26 cellular contexts compared by ENCODE assay signal in the genomic region with DNA sequence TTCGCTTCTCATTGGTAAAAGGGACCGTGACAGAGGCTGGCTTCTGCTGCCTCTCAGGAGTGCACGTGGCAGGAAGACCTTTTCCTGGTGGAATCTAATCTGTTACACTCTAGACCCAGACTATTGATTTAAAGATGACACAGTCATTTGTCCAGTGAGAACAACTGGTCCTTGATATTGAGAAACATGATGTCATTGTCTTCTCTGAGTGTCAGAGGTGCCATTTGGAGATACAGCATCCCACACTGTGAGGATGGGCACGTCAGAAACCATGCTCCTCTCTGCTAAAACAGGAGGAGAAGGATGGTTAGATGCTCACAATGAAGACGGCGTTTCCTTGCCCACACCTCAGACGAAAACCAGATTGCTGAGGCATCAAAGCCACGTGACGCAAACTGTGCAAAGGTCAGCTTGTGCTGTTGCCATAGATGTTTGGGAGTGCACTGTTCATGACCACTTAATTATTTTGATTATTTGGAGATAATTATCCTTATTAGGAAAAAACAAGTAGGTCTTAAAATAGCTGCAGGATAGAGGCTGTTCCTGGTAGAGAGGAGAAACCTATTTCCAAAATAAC.
DNase-seq lines count a peak whose midpoint lies in the region; ATAC-seq, FAIRE-seq and TF ChIP-seq lines count a peak whose summit lies in the region.
"Had no signal": no experiment of that assay in that cellular context is flagged by ENCODE, and none has a peak within 500 bp of the region (broad histone marks: within the 10 kb centered on the region; RNA-seq: fewer than 3 reads in every experiment).

No MANE protein-coding gene starts in this region.

- no peak overlapping the region for H4K91ac ChIP-seq in neuronal stem cell (ENCODE audit: low read depth, low read length, poor library complexity)

- no peak overlapping the region for H2BK120ac ChIP-seq in neuronal stem cell (ENCODE audit: low read depth, low read length)

- no peak overlapping the region for H2AK5ac ChIP-seq in neuronal stem cell (ENCODE audit: low read depth, low read length)

- H3K27ac ChIP-seq in BLaER1 treated with 17β-estradiol and CSF1 and Interleukin-3, amounts not matched to agents 10 nM and 100 nM: no peak overlapping the region
- peak overlapping the region; percentile 90 for H3K27ac ChIP-seq in RWPE1
- peak overlapping the region; percentile 93 for H3K27ac ChIP-seq in foreskin keratinocyte
- no peak overlapping the region for H3K27ac ChIP-seq in small intestine (ENCODE audit: low read depth in 1 of 2, low read length in 1 of 2)
- no peak overlapping the region for H3K27ac ChIP-seq in neuronal stem cell (replicated peaks; ENCODE audit: low read length)
- H3K27ac ChIP-seq: SJCRH30 had no signal

- no peak overlapping the region for H3K18ac ChIP-seq in neuronal stem cell (ENCODE audit: low read length)

- WGBS in small intestine, 3 donors: 18 to 62% (median 39%) methylated on average over 9 of the region's 9 CpGs
- no CpG with 5 or more reads among the region's 9 CpGs for WGBS in neuronal stem cell (ENCODE audit: extremely low coverage in 2 of 2, insufficient read length in 2 of 2, insufficient replicate concordance in 1 of 2), 2 donors

- H3K9ac ChIP-seq in BLaER1 treated with 17β-estradiol and CSF1 and Interleukin-3, amounts not matched to agents 10 nM and 100 nM: no peak overlapping the region
- no peak overlapping the region for H3K9ac ChIP-seq in neuronal stem cell (ENCODE audit: low read depth, low read length, poor library complexity)

- H3K4me2 ChIP-seq in BLaER1 treated with 17β-estradiol and CSF1 and Interleukin-3, amounts not matched to agents 10 nM and 100 nM: peak overlapping the region in 8 of 11 experiments; percentile 45 to 79 (median 54); a peak in 15 of 22 replicates
- H3K4me2 ChIP-seq in neuronal stem cell (ENCODE audit: insufficient read depth, low read length, poor library complexity, severe bottlenecking): no peak overlapping the region

- H3K27me3 ChIP-seq in BLaER1 treated with 17β-estradiol and CSF1 and Interleukin-3, amounts not matched to agents 10 nM and 100 nM: no peaks in the 10 kb centered on the region
- H3K27me3 ChIP-seq in foreskin keratinocyte (no peaks in the 10 kb centered on the region), small intestine (ENCODE audit: control insufficient read depth in 2 of 2, insufficient read depth in 2 of 2, low read length in 2 of 2) (no peaks in the 10 kb centered on the region), neuronal stem cell (ENCODE audit: control insufficient read depth in 3 of 3, insufficient read depth in 3 of 3, low read depth in 1 of 3, low read length in 3 of 3) (no peaks in the 10 kb centered on the region)
- H3K27me3 ChIP-seq: MG63, SJCRH30 had no signal

- DNase-seq in RWPE1 (ENCODE audit: low spot score) (no peak), foreskin keratinocyte (no peak), small intestine (peak; percentile 82), HUDEP-2 (lab: John Stamatoyannopoulos, UW; ENCODE audit: unreplicated experiment in 76 of 76) (no peak), neuronal stem cell (ENCODE audit: low spot score) (no peak), HuH-7 (ENCODE audit: low spot score) (no peak)
- no peak for DNase-seq in activated CD4-positive, alpha-beta T cell treated with anti-CD3 and anti-CD28 coated beads for 4 hours
- DNase-seq: C1 segment of cervical spinal cord; Caco-2; CD4-positive, alpha-beta memory T cell; DND-41; KBM-7; MG63; NCI-H1105 treated with DMSO at 0.1 percent for 48 hours; NCI-H146; NCI-H1930; NCI-H2107; NCI-H524; NCI-H748 treated with DMSO at 0.1 percent for 48 hours; SJCRH30 had no signal

- no peak overlapping the region for H2BK15ac ChIP-seq in neuronal stem cell (ENCODE audit: low read length)

- H3K79me1 ChIP-seq in neuronal stem cell (ENCODE audit: low read depth, low read length): no peaks in the 10 kb centered on the region

- POLR2A ChIA-PET in RWPE1 (lab: Yijun Ruan, JAX; ENCODE audit: low non-redundant PET): no interaction called here

- FAIRE-seq in small intestine (lab: Jason Lieb, UNC): no peak
- FAIRE-seq: GM12892, H54, RCC 7860 had no signal

- TF ChIP-seq CTCF in RWPE1 (conservative IDR thresholded peaks at IDR 0.05; ENCODE audit: low read depth): no peak
- no peak for TF ChIP-seq CTCF in foreskin keratinocyte (conservative IDR thresholded peaks at IDR 0.05)

- H3K23ac ChIP-seq in neuronal stem cell (ENCODE audit: low read depth, low read length, poor library complexity): no peak overlapping the region

- H3K36me3 ChIP-seq in BLaER1 treated with 17β-estradiol and CSF1 and Interleukin-3, amounts not matched to agents 10 nM and 100 nM: no peaks in the 10 kb centered on the region
- H3K36me3 ChIP-seq in small intestine (ENCODE audit: control insufficient read depth in 2 of 2, insufficient read depth in 2 of 2, low read length in 2 of 2) (no peaks in the 10 kb centered on the region), neuronal stem cell (replicated peaks in 1 of 2; ENCODE audit: control insufficient read depth in 2 of 2, insufficient read depth in 2 of 2, low read length in 2 of 2) (no peaks in the 10 kb centered on the region)
- H3K36me3 ChIP-seq: MG63, SJCRH30 had no signal

- CTCF ChIA-PET in RWPE1 (lab: Yijun Ruan, JAX): no interaction called here

- no peak overlapping the region for H3K14ac ChIP-seq in neuronal stem cell (ENCODE audit: low read length)

- no peak for ATAC-seq in foreskin keratinocyte
- ATAC-seq: Right ventricle myocardium inferior, SK-N-SH treated with all-trans-retinoic acid at 6 μM for 48 hours had no signal

- H4K8ac ChIP-seq in neuronal stem cell (ENCODE audit: low read depth, low read length): no peak overlapping the region

- no peak overlapping the region for H2BK5ac ChIP-seq in neuronal stem cell (ENCODE audit: low read length)

- H2BK12ac ChIP-seq in neuronal stem cell (ENCODE audit: low read length): no peak overlapping the region

- no peaks in the 10 kb centered on the region for H4K20me1 ChIP-seq in BLaER1 treated with 17β-estradiol and CSF1 and Interleukin-3, amounts not matched to agents 10 nM and 100 nM

- H3K9me3 ChIP-seq in BLaER1 treated with 17β-estradiol and CSF1 and Interleukin-3, amounts not matched to agents 10 nM and 100 nM (replicated peaks in 1 of 11): peaks cover 15 to 25% (median 21%) of the 10 kb centered on the region in 11 experiments; a peak in 21 of 22 replicates
- H3K9me3 ChIP-seq in small intestine (ENCODE audit: control insufficient read depth, low read depth) (no peaks in the 10 kb centered on the region), neuronal stem cell (replicated peaks in 1 of 2; ENCODE audit: control insufficient read depth in 2 of 2, insufficient read depth in 1 of 2, low read depth in 1 of 2, low read length in 2 of 2) (peaks cover 4 to 8% of the 10 kb centered on the region in 2 donors)
- H3K9me3 ChIP-seq: Caco-2, MG63, SJCRH30 had no signal

- no peak overlapping the region for H2AFZ ChIP-seq in neuronal stem cell (ENCODE audit: low read length)

- peaks cover 13 to 63% (median 58%) of the 10 kb centered on the region in 10 experiments for H3K4me1 ChIP-seq in BLaER1 treated with 17β-estradiol and CSF1 and Interleukin-3, amounts not matched to agents 10 nM and 100 nM
- H3K4me1 ChIP-seq in foreskin keratinocyte (peaks cover 22% of the 10 kb centered on the region), small intestine (ENCODE audit: control insufficient read depth in 2 of 2, insufficient read depth in 1 of 2, low read depth in 1 of 2, low read length in 1 of 2) (peaks cover 0 to 4% of the 10 kb centered on the region in 2 donors), neuronal stem cell (ENCODE audit: control insufficient read depth in 2 of 2, insufficient read depth in 1 of 2, low read depth in 1 of 2, low read length in 2 of 2) (peaks cover 5 to 12% of the 10 kb centered on the region in 2 donors)
- H3K4me1 ChIP-seq: SJCRH30 had no signal

- no peak overlapping the region for H3K4me3 ChIP-seq in BLaER1 treated with 17β-estradiol and CSF1 and Interleukin-3, amounts not matched to agents 10 nM and 100 nM
- no peak overlapping the region for H3K4me3 ChIP-seq in small intestine (ENCODE audit: low read depth in 1 of 2, low read length in 2 of 2)
- H3K4me3 ChIP-seq in neuronal stem cell (ENCODE audit: low read length in 2 of 2): no peak overlapping the region
- H3K4me3 ChIP-seq: MG63, SJCRH30 had no signal

- no peak overlapping the region for H3K4ac ChIP-seq in neuronal stem cell (ENCODE audit: low read length)

Comparison
In these comparisons a context has a peak if more than half of its experiments do, and no peak if none do; other contexts are left out.
1. H3K27ac ChIP-seq: peak in RWPE1 (single experiment) and foreskin keratinocyte (single experiment); none in BLaER1 treated with 17β-estradiol and CSF1 and Interleukin-3, amounts not matched to agents 10 nM and 100 nM (0 of 11), small intestine (0 of 2) and neuronal stem cell (single experiment).